Comparison of ENCODE assay signal across 22 cellular contexts in genomic region chr7:17660116-17660515, GRCh38.
DNase-seq lines count a peak whose midpoint lies in the region; ATAC-seq and TF ChIP-seq lines count a peak whose summit lies in the region.
"Had no signal": no experiment of that assay in that cellular context is flagged by ENCODE, and none has a peak within 500 bp of the region (broad histone marks: within the 10 kb centered on the region; RNA-seq: fewer than 3 reads in every experiment).

No MANE protein-coding gene starts in this region.

- H3K4me3 ChIP-seq in choroid plexus epithelial cell (ENCODE audit: low read depth, low read length) = no peak overlapping the region
- no peak overlapping the region for H3K4me3 ChIP-seq in upper lobe of right lung
- H3K4me3 ChIP-seq: A549; ascending aorta; BLaER1 treated with 17β-estradiol and CSF1 and Interleukin-3, amounts not matched to agents 10 nM and 100 nM; HAP-1 had no signal

- TF ChIP-seq CTCF in choroid plexus epithelial cell (conservative IDR thresholded peaks at IDR 0.05; ENCODE audit: low read depth, low read length) (no peak), upper lobe of right lung (IDR thresholded peaks at IDR 0.05) (no peak)

- no peaks in the 10 kb centered on the region for H3K36me3 ChIP-seq in upper lobe of right lung
- H3K36me3 ChIP-seq: ascending aorta; BLaER1 treated with 17β-estradiol and CSF1 and Interleukin-3, amounts not matched to agents 10 nM and 100 nM; HAP-1 had no signal

- ATAC-seq in GM19455 (IDR thresholded peaks at IDR 0.05; ENCODE audit: unreplicated experiment) (no peak), upper lobe of right lung (no peak)
- ATAC-seq: A549; activated T-cell treated with anti-CD3 and anti-CD28 coated beads, Interleukin-2, amount 50 U/mL, for 4 hours had no signal

- intact Hi-C loops in upper lobe of right lung (cut with DNase I) = no loop called here

- peak; percentile 33 for DNase-seq in AG20443 (ENCODE audit: low spot score)
- DNase-seq in M059J (ENCODE audit: low read depth) = peak; percentile 41
- DNase-seq in choroid plexus epithelial cell (ENCODE audit: low read depth) = peak; percentile 71
- DNase-seq in kidney tubule cell (ENCODE audit: low spot score) = peak; percentile 25
- DNase-seq in DMS79 treated with DMSO at 0.1 percent for 48 hours (lab: John Stamatoyannopoulos, UW) = no peak
- no peak for DNase-seq in upper lobe of right lung
- no peak for DNase-seq in NCI-H345 treated with DMSO at 0.1 percent for 48 hours (lab: John Stamatoyannopoulos, UW; ENCODE audit: unreplicated experiment)
- DNase-seq: activated CD4-positive, alpha-beta T cell treated with anti-CD3 and anti-CD28 coated beads for 48 hours; activated T-cell treated with anti-CD3 and anti-CD28 coated beads, Interleukin-2, amount 50 U/mL, for 4 hours; Caco-2; DMS79; NCI-H1105; NCI-H2029 treated with DMSO at 0.1 percent for 48 hours; NCI-H2227 treated with DMSO at 0.1 percent for 48 hours; SK-N-SH; stimulated activated CD8-positive, alpha-beta memory T cell treated with anti-CD3 and anti-CD28 coated beads, Interleukin-4, amount 100 ng/mL, for 48 hours; T-helper 2 cell had no signal

- no peaks in the 10 kb centered on the region for H3K27me3 ChIP-seq in upper lobe of right lung
- H3K27me3 ChIP-seq: ascending aorta; BLaER1 treated with 17β-estradiol and CSF1 and Interleukin-3, amounts not matched to agents 10 nM and 100 nM had no signal

- H3K9me3 ChIP-seq in upper lobe of right lung = no peaks in the 10 kb centered on the region
- H3K9me3 ChIP-seq: A549, ascending aorta, Caco-2, SK-N-SH had no signal

- peaks cover under 1% of the 10 kb centered on the region for H3K4me1 ChIP-seq in upper lobe of right lung
- H3K4me1 ChIP-seq: ascending aorta, Caco-2, HAP-1 had no signal

- H3K27ac ChIP-seq in upper lobe of right lung = no peak overlapping the region
- H3K27ac ChIP-seq: ascending aorta; BLaER1 treated with 17β-estradiol and CSF1 and Interleukin-3, amounts not matched to agents 10 nM and 100 nM had no signal

Comparison
In these comparisons a context has a peak if more than half of its experiments do, and no peak if none do; other contexts are left out.
1. DNase-seq: peak in AG20443 (single experiment), M059J (single experiment), choroid plexus epithelial cell (single experiment) and kidney tubule cell (single experiment); none in DMS79 treated with DMSO at 0.1 percent for 48 hours (single experiment), upper lobe of right lung (single experiment) and NCI-H345 treated with DMSO at 0.1 percent for 48 hours (single experiment).